In the genomic region with DNA sequence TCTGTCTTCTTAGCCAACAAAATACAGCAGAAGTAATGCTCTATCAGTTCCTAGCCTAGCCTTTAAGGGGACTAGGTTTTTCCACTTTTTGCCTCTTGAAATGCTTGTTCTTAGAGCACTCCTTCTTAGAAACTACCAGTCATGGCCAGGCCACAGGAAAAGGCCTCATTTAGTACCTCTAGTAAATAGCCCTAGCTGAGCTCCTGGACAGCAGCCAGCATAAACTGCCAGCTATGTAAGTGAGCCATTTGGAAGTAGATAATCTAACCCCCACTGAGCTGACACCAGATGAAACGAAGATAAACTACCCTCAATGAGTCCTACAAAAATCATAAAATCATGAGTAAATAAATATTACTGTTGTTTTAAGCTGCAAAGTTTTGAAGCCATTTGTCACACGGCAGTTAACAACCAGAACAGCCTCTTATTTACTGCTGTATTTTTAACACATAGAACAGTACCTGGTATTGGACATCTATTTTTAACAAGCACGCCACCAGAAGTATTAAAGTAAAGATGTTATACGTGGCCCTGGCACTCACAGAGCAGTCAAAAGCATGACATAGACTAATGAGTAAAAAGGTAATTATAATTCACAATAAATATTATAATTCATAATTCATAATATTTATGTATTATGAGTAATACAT, we compare ENCODE assay signal across 10 cellular contexts. TPM values are rescaled to one million over a fixed set of nuclear protein-coding genes. Genes with fewer than 3 reads are reported as not detected.
DNase-seq lines count a peak whose midpoint lies in the region; ATAC-seq and TF ChIP-seq lines count a peak whose summit lies in the region.
"Had no signal": no experiment of that assay in that cellular context is flagged by ENCODE, and none has a peak within 500 bp of the region (broad histone marks: within the 10 kb centered on the region; RNA-seq: fewer than 3 reads in every experiment).

No MANE protein-coding gene starts in this region.

- H3K9me3 Mint-ChIP-seq in HFFc6: peaks cover 9% of the 10 kb centered on the region

- peaks cover 8% of the 10 kb centered on the region for H3K4me1 ChIP-seq in PC-3 (ENCODE audit: insufficient read depth, low read length)
- no peaks in the 10 kb centered on the region for H3K4me1 ChIP-seq in esophagus squamous epithelium
- H3K4me1 ChIP-seq in osteoblast (ENCODE audit: insufficient read depth, low read length): peaks cover 3% of the 10 kb centered on the region

- H3F3A ChIP-seq in PC-3 (ENCODE audit: low read length, unreplicated experiment): no peaks in the 10 kb centered on the region

- POLR2A ChIA-PET in PC-3 (lab: Charles Lee; ENCODE audit: unreplicated experiment): no interaction called here

- no peaks in the 10 kb centered on the region for H3K36me3 ChIP-seq in PC-3 (ENCODE audit: low read depth, low read length)
- peaks cover 0 to 21% (median 0%) of the 10 kb centered on the region in 3 donors for H3K36me3 ChIP-seq in esophagus squamous epithelium
- peaks cover 5% of the 10 kb centered on the region for H3K36me3 ChIP-seq in osteoblast (ENCODE audit: insufficient read depth, low read length)

- H3K9ac ChIP-seq in PC-3 (ENCODE audit: low read length): no peak overlapping the region

- peak overlapping the region; percentile 56; the same call in 1 of the 2 replicates for H3K27ac Mint-ChIP-seq in HFFc6

- H3K4me3 ChIP-seq in PC-3 (ENCODE audit: low read length): no peak overlapping the region
- no peak overlapping the region for H3K4me3 ChIP-seq in fibroblast of pulmonary artery (replicated peaks; ENCODE audit: low read depth, low read length)
- no peak overlapping the region for H3K4me3 ChIP-seq in esophagus squamous epithelium
- H3K4me3 ChIP-seq in osteoblast (ENCODE audit: insufficient read depth, low read length): no peak overlapping the region

- CTCF ChIA-PET in PC-3 (lab: Charles Lee): interaction anchor here (0.7 kb wide), 1 partner anchor 232 kb away, joined by 4 read pairs; no protein-coding TSS in a partner anchor

- H3K27ac ChIP-seq in PC-3 (ENCODE audit: low read length) (peak overlapping the region; percentile 12; the same call in 1 of the 2 replicates), esophagus squamous epithelium (no peak overlapping the region), osteoblast (ENCODE audit: low read depth, low read length) (no peak overlapping the region)

- peaks cover 10% of the 10 kb centered on the region for H3K4me1 Mint-ChIP-seq in HFFc6 (ENCODE audit: low read depth)
- H3K4me1 Mint-ChIP-seq: brain had no signal

- H4K20me1 ChIP-seq in PC-3 (ENCODE audit: low read length): no peaks in the 10 kb centered on the region
- H4K20me1 ChIP-seq in osteoblast (ENCODE audit: insufficient read depth, low read length): no peaks in the 10 kb centered on the region

- H3K9me3 ChIP-seq in PC-3 (ENCODE audit: low read length) (no peaks in the 10 kb centered on the region), esophagus squamous epithelium (no peaks in the 10 kb centered on the region), osteoblast (ENCODE audit: low read depth, low read length) (peaks cover 5% of the 10 kb centered on the region)

- H3K79me2 ChIP-seq in PC-3 (ENCODE audit: low read length) (peaks cover 46% of the 10 kb centered on the region), osteoblast (ENCODE audit: insufficient read depth, low read length) (peaks cover 30% of the 10 kb centered on the region)

- in situ Hi-C loops in ACHN (cut with HindIII; ENCODE audit: low pct_ligation_motif_present, low pct_unique_long_range_greater_than_20kb, low sequenced_read_pairs): no loop called here

- 0 out of 2 replicates have a peak, but pooled peaks cover 2% of the 10 kb centered on the region for H3K27me3 Mint-ChIP-seq in HFFc6 (ENCODE audit: insufficient read depth)
- H3K27me3 Mint-ChIP-seq: brain had no signal

- intact Hi-C loops in PC-3 (cut with micrococcal nuclease): no loop called here
- intact Hi-C loops in esophagus squamous epithelium (cut with DNase I): no loop called here

- no peak for TF ChIP-seq POLR2A in esophagus squamous epithelium (IDR thresholded peaks at IDR 0.05)

- H3K9me2 ChIP-seq in PC-3 (replicated peaks; ENCODE audit: low read length): no peaks in the 10 kb centered on the region

- H3K36me3 Mint-ChIP-seq in HFFc6 (ENCODE audit: low read depth): peaks cover 60% of the 10 kb centered on the region

- H2AFZ ChIP-seq in PC-3 (ENCODE audit: low read length) (peak overlapping the region; percentile 3), osteoblast (ENCODE audit: low read length) (no peak overlapping the region)

- peak overlapping the region; percentile 18 for H3K4me2 ChIP-seq in PC-3 (ENCODE audit: low read length)
- no peak overlapping the region for H3K4me2 ChIP-seq in osteoblast (ENCODE audit: insufficient read depth, low read length)

- WGBS in esophagus squamous epithelium, 2 donors: 87 to 92% methylated on average over 4 of the region's 4 CpGs

- no peak overlapping the region for H3K4me3 Mint-ChIP-seq in HFFc6
- H3K4me3 Mint-ChIP-seq: brain had no signal

- no peaks in the 10 kb centered on the region for H3K27me3 ChIP-seq in PC-3 (ENCODE audit: low read length)
- no peaks in the 10 kb centered on the region for H3K27me3 ChIP-seq in esophagus squamous epithelium
- H3K27me3 ChIP-seq in osteoblast (ENCODE audit: insufficient read depth, low read length): no peaks in the 10 kb centered on the region

- ATAC-seq in PC-3 (peak; percentile 96), GM18502 (IDR thresholded peaks at IDR 0.05; ENCODE audit: poor library complexity, unreplicated experiment) (no peak)

- no TSS peak for BruUV-seq in PC-3 (replicated peaks; lab: Mats Ljungman, UMichigan)

- TF ChIP-seq CTCF in HFFc6 (IDR thresholded peaks at IDR 0.05) (no peak), PC-3 (conservative IDR thresholded peaks at IDR 0.05; ENCODE audit: low read depth, low read length) (no peak), fibroblast of pulmonary artery (IDR thresholded peaks at IDR 0.05; ENCODE audit: low read length, missing control alignments) (no peak), esophagus squamous epithelium (IDR thresholded peaks at IDR 0.05) (no peak), osteoblast (IDR thresholded peaks at IDR 0.05; ENCODE audit: extremely low read depth, low read depth, low read length) (no peak)

- peak; percentile 41 for DNase-seq in ACHN
- peak; percentile 44 for DNase-seq in HFFc6
- peak; percentile 84 for DNase-seq in PC-3
- peak; percentile 67 for DNase-seq in fibroblast of pulmonary artery (ENCODE audit: low read depth)
- no peak for DNase-seq in esophagus squamous epithelium (lab: John Stamatoyannopoulos, UW)
- no peak for DNase-seq in stimulated activated CD4-positive, alpha-beta T cell treated with anti-CD3 and anti-CD28 coated beads, Interleukin-2, amount 100 ng/mL, for 24 hours
- no peak for DNase-seq in osteoblast (ENCODE audit: insufficient read length, low spot score, missing footprints)
- DNase-seq: trophoblast cell had no signal

RNA-seq across cellular contexts. Expression of a gene that starts 12.0 kb away (rescaled TPM):
- total RNA-seq in HFFc6 (2021; fragmentation: NEBNext Ultra II Directional; extraction: Animal tissue kit (Norgen Biotek cat#: 25700)): 10 to 100 TPM; 37.2 to 46.0 (median 40.1) TPM
- 54.4 and 54.5 TPM in 2 replicates for total RNA-seq in PC-3 (2014; rRNA removed)
- 10 to 100 TPM; 32.8 to 56.1 (median 39.9) TPM for total RNA-seq in esophagus squamous epithelium
- 110 and 117 TPM in 2 replicates for total RNA-seq in osteoblast

Comparison
In these comparisons a context has a peak if more than half of its experiments do, and no peak if none do; other contexts are left out.
1. DNase-seq: peak in ACHN (single experiment), HFFc6 (single experiment), PC-3 (single experiment) and fibroblast of pulmonary artery (single experiment); none in esophagus squamous epithelium (single experiment), stimulated activated CD4-positive, alpha-beta T cell treated with anti-CD3 and anti-CD28 coated beads, Interleukin-2, amount 100 ng/mL, for 24 hours (0 of 2) and osteoblast (single experiment).